In the genomic region with DNA sequence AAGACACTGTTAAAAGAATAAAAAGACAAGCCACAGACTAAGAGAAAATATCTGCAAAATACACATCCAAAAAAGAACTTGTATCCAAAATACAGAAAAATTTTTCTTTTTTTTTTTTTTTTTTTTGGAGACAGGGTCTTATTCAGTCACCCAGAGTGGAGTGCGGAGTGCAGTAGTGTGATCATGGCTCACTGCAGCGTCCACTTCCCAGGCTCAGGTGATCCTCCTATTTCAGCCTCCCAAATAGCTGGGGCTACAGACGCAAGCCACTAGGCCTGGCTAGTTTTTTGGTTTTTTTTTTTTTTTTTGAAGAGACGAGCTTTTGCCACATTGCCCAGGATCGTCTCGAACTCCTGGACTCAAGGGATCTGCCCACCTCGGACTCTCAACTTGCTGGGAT, we compare ENCODE assay signal across 12 cellular contexts. TPM values are rescaled to one million over a fixed set of nuclear protein-coding genes. Genes with fewer than 3 reads are reported as not detected.
DNase-seq lines count a peak whose midpoint lies in the region; TF ChIP-seq lines count a peak whose summit lies in the region.
"Had no signal": no experiment of that assay in that cellular context is flagged by ENCODE, and none has a peak within 500 bp of the region (broad histone marks: within the 10 kb centered on the region; RNA-seq: fewer than 3 reads in every experiment).

No MANE protein-coding gene starts in this region.

- H3K4me3 Mint-ChIP-seq in T-helper 1 cell treated with Interleukin-12 subunit alpha and Interleukin-12 subunit beta and Interleukin-4 antibody, amounts not matched to agents 30 μg/mL and 1 μg/mL, for 36 hours = peak overlapping the region; percentile 42

- H3F3A ChIP-seq in neural cell (ENCODE audit: insufficient read depth, low read length, poor library complexity, severe bottlenecking) = no peaks in the 10 kb centered on the region

- DNase-seq in T-helper 1 cell = no peak
- DNase-seq in adipocyte (ENCODE audit: low read depth) = no peak
- no peak for DNase-seq in EL
- no peak for DNase-seq in SHP77 (lab: John Stamatoyannopoulos, UW)
- DNase-seq in G401 (ENCODE audit: low spot score) = no peak
- DNase-seq: ACHN; NCI-H2171 treated with DMSO at 0.1 percent for 48 hours; RPMI8226; stimulated activated naive CD4-positive, alpha-beta T cell had no signal

- in situ Hi-C loops in G401 (cut with HindIII; ENCODE audit: low sequenced_read_pairs) = no loop called here

- peak overlapping the region; percentile 94 for H3K4me2 ChIP-seq in neural cell (ENCODE audit: low read length)

- no peak for TF ChIP-seq RAD21 in neural cell (conservative IDR thresholded peaks at IDR 0.05)

- H3K9ac ChIP-seq in HUES48 (ENCODE audit: low read depth, low read length) (no peak overlapping the region), adipocyte (ENCODE audit: low read length) (peak overlapping the region; percentile 29), neural cell (ENCODE audit: low read length) (no peak overlapping the region)

- H3K9me3 Mint-ChIP-seq in T-helper 1 cell treated with Interleukin-12 subunit alpha and Interleukin-12 subunit beta and Interleukin-4 antibody, amounts not matched to agents 30 μg/mL and 1 μg/mL, for 36 hours = no peaks in the 10 kb centered on the region

- H3K4me1 ChIP-seq in HUES48 (ENCODE audit: control insufficient read depth, insufficient read depth, low read length) (peaks cover 7% of the 10 kb centered on the region; the same call in 1 of the 2 replicates), adipocyte (ENCODE audit: control insufficient read depth, insufficient read depth, low read length) (peaks cover 34% of the 10 kb centered on the region)

- no peaks in the 10 kb centered on the region for H3K36me3 ChIP-seq in HUES48 (ENCODE audit: control insufficient read depth, insufficient read depth, low read length)
- no peaks in the 10 kb centered on the region for H3K36me3 ChIP-seq in adipocyte (ENCODE audit: control insufficient read depth, insufficient read depth, low read length, severe bottlenecking)
- no peaks in the 10 kb centered on the region for H3K36me3 ChIP-seq in neural cell (ENCODE audit: insufficient read depth, low read length)

- no peak overlapping the region for H3K27ac ChIP-seq in HUES48 (ENCODE audit: low read depth, low read length)
- no peak overlapping the region for H3K27ac ChIP-seq in neural cell (ENCODE audit: low read length)

- no peak overlapping the region for H2AFZ ChIP-seq in neural cell (ENCODE audit: low read depth, low read length)

- H3K9me3 ChIP-seq in HUES48 (ENCODE audit: control insufficient read depth, insufficient read depth, low read length) (no peaks in the 10 kb centered on the region), adipocyte (ENCODE audit: control insufficient read depth, low read length) (no peaks in the 10 kb centered on the region), neural cell (ENCODE audit: low read length) (no peaks in the 10 kb centered on the region)

- no peaks in the 10 kb centered on the region for H3K27me3 Mint-ChIP-seq in T-helper 1 cell treated with Interleukin-12 subunit alpha and Interleukin-12 subunit beta and Interleukin-4 antibody, amounts not matched to agents 30 μg/mL and 1 μg/mL, for 36 hours (ENCODE audit: low read depth)

- H3K36me3 Mint-ChIP-seq in T-helper 1 cell treated with Interleukin-12 subunit alpha and Interleukin-12 subunit beta and Interleukin-4 antibody, amounts not matched to agents 30 μg/mL and 1 μg/mL, for 36 hours (ENCODE audit: low read depth) = peaks cover 26% of the 10 kb centered on the region

- peaks cover 38% of the 10 kb centered on the region for H3K4me1 Mint-ChIP-seq in T-helper 1 cell treated with Interleukin-12 subunit alpha and Interleukin-12 subunit beta and Interleukin-4 antibody, amounts not matched to agents 30 μg/mL and 1 μg/mL, for 36 hours (ENCODE audit: low read depth)

- peaks cover 59% of the 10 kb centered on the region for H3K79me2 ChIP-seq in neural cell (replicated peaks; ENCODE audit: insufficient read depth, low read length)

- H3K4me3 ChIP-seq in HUES48 (ENCODE audit: low read depth, low read length) = 0 out of 2 replicates have a peak overlapping the region, but pooled peaks have one; percentile 20
- peak overlapping the region; percentile 15 for H3K4me3 ChIP-seq in adipocyte (ENCODE audit: low read length)
- peak overlapping the region; percentile 75 for H3K4me3 ChIP-seq in neural cell (ENCODE audit: low read length)

- TF ChIP-seq EP300 in neural cell (conservative IDR thresholded peaks at IDR 0.05; ENCODE audit: poor library complexity, severe bottlenecking) = no peak

- no peaks in the 10 kb centered on the region for H3K27me3 ChIP-seq in HUES48 (ENCODE audit: control insufficient read depth, insufficient read depth, low read length)
- H3K27me3 ChIP-seq in adipocyte (replicated peaks; ENCODE audit: control insufficient read depth, insufficient read depth, low read length) = no peaks in the 10 kb centered on the region
- no peaks in the 10 kb centered on the region for H3K27me3 ChIP-seq in neural cell (ENCODE audit: insufficient read depth, low read depth, low read length)

- no peaks in the 10 kb centered on the region for H4K20me1 ChIP-seq in neural cell (ENCODE audit: insufficient read depth)

- TF ChIP-seq CTCF in neural cell (IDR thresholded peaks at IDR 0.05; ENCODE audit: poor library complexity, severe bottlenecking) = no peak

- no peak overlapping the region for H3K27ac Mint-ChIP-seq in T-helper 1 cell treated with Interleukin-12 subunit alpha and Interleukin-12 subunit beta and Interleukin-4 antibody, amounts not matched to agents 30 μg/mL and 1 μg/mL, for 36 hours

- H3K9me2 ChIP-seq in neural cell (ENCODE audit: insufficient read depth, low read length) = no peaks in the 10 kb centered on the region

TF ChIP-seq in neural cell, 6 proteins besides CTCF, POLR2A, EP300 and RAD21:
- TF ChIP-seq SMC3 (conservative IDR thresholded peaks at IDR 0.05; ENCODE audit: poor library complexity) (no peak), POLR2AphosphoS5 (IDR thresholded peaks at IDR 0.05) (no peak), MXI1 (conservative IDR thresholded peaks at IDR 0.05; ENCODE audit: poor library complexity, severe bottlenecking) (no peak), EZH2 (IDR thresholded peaks at IDR 0.05; ENCODE audit: borderline replicate concordance, insufficient read depth, low read length, poor library complexity, severe bottlenecking) (no peak), TAF1 (IDR thresholded peaks at IDR 0.05; ENCODE audit: low read depth) (no peak), REST (IDR thresholded peaks at IDR 0.05; ENCODE audit: borderline replicate concordance) (no peak)

RNA-seq across cellular contexts. Expression of gene ZUP1, which starts 3.1 kb away (rescaled TPM):
- 50.5 and 52.1 TPM in 2 replicates for polyA plus RNA-seq in neural cell
- 57.9 and 58.7 TPM in 2 replicates for polyA minus RNA-seq in neural cell
- total RNA-seq in G401 (2014; rRNA removed; shearing (Covaris generic)) = 7.0 and 13.9 TPM in 2 replicates

RNA-seq across cellular contexts. Expression of gene KPNA5, which starts 15.5 kb away (rescaled TPM):
- 45.0 and 48.5 TPM in 2 replicates for polyA plus RNA-seq in neural cell
- polyA minus RNA-seq in neural cell = 59.4 and 95.7 TPM in 2 replicates
- 15.4 and 20.5 TPM in 2 replicates for total RNA-seq in G401 (2014; rRNA removed; shearing (Covaris generic))

RNA-seq across cellular contexts. Expression of gene RSPH4A, which starts 49.2 kb away (rescaled TPM):
- polyA plus RNA-seq in neural cell = 10.2 and 11.0 TPM in 2 replicates
- polyA minus RNA-seq in neural cell = 9.7 and 10.0 TPM in 2 replicates
- 0.31 and 1.3 TPM in 2 replicates for total RNA-seq in G401 (2014; rRNA removed; shearing (Covaris generic))

Comparison
In these comparisons a context has a peak if more than half of its experiments do, and no peak if none do; other contexts are left out.
1. H3K4me3 ChIP-seq: peak in every context shown above with its lines; median percentile 75 in neural cell; 20 in HUES48; 15 in adipocyte.